Comparison of ENCODE assay signal across 14 cellular contexts in the genomic region with DNA sequence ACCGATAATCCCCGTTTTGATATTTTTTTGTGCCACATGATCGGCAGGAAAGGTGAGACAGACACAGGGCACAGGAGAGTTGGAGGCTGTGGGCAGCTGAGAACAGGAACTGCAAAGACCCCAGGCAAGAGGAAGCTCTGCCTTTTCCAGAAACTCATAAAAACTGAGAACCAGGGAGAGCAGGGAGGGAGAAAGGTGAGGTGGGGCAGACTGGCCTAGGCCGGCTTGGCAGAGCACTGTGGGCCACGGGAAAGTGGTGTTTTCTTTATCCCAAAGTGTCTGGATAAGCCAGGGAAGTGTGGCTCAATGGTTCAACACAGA.
"Had no signal": no experiment of that assay in that cellular context is flagged by ENCODE, and none has a peak within 500 bp of the region (broad histone marks: within the 10 kb centered on the region; RNA-seq: fewer than 3 reads in every experiment).

No MANE protein-coding gene starts in this region.

- H3K36me3 ChIP-seq: esophagus squamous epithelium had no signal

- H3K27me3 ChIP-seq: esophagus squamous epithelium, hepatocyte had no signal

- H3K4me3 ChIP-seq: esophagus squamous epithelium, hepatocyte had no signal

- H3K9me3 ChIP-seq: esophagus squamous epithelium had no signal

- H2AFZ ChIP-seq: hepatocyte had no signal

- DNase-seq: activated B cell treated with CpG ODN at 0.5 μM for 24 hours; activated CD4-positive, alpha-beta memory T cell treated with anti-CD3 and anti-CD28 coated beads, Interleukin-2, amount 10 ng/mL, durations not matched to agents 7 days and 5 days; activated CD4-positive, alpha-beta T cell treated with anti-CD3 and anti-CD28 coated beads for 4 hours; activated CD8-positive, alpha-beta memory T cell treated with anti-CD3 and anti-CD28 coated beads, Interleukin-2, amount 10 ng/mL, durations not matched to agents 7 days and 5 days; activated naive CD8-positive, alpha-beta T cell treated with anti-CD3 and anti-CD28 coated beads for 36 hours; amniotic stem cell; effector CD8-positive, alpha-beta T cell; esophagus squamous epithelium; naive thymus-derived CD4-positive, alpha-beta T cell; nucleus accumbens; stimulated activated CD4-positive, alpha-beta T cell treated with anti-CD3 and anti-CD28 coated beads, Interleukin-1b, Interleukin-23, amount 100 ng/mL, for 48 hours; stimulated activated CD8-positive, alpha-beta memory T cell treated with anti-CD3 and anti-CD28 coated beads, Interleukin-4, amount 100 ng/mL, for 48 hours; stimulated activated naive CD4-positive, alpha-beta T cell had no signal

- H3K27ac ChIP-seq: esophagus squamous epithelium, hepatocyte had no signal

- ATAC-seq: activated CD8-positive, alpha-beta memory T cell treated with anti-CD3 and anti-CD28 coated beads, Interleukin-2, amount 10 ng/mL, durations not matched to agents 7 days and 5 days; naive thymus-derived CD4-positive, alpha-beta T cell had no signal
